In genomic region chr5:178242416-178242815, GRCh38 we compare ENCODE assay signal across 21 cellular contexts. TPM values are rescaled to one million over a fixed set of nuclear protein-coding genes. Genes with fewer than 3 reads are reported as not detected.
DNase-seq lines count a peak whose midpoint lies in the region; ATAC-seq and TF ChIP-seq lines count a peak whose summit lies in the region.
"Had no signal": no experiment of that assay in that cellular context is flagged by ENCODE, and none has a peak within 500 bp of the region (broad histone marks: within the 10 kb centered on the region; RNA-seq: fewer than 3 reads in every experiment).

No MANE protein-coding gene starts in this region.

- H3K36me3 ChIP-seq in Karpas-422 (ENCODE audit: insufficient read depth, low read length), result no peaks in the 10 kb centered on the region
- H3K36me3 ChIP-seq in heart right ventricle, result no peaks in the 10 kb centered on the region
- H3K36me3 ChIP-seq in neural progenitor cell, result no peaks in the 10 kb centered on the region
- H3K36me3 ChIP-seq: HAP-1 had no signal

- H3K4me2 ChIP-seq in Karpas-422 (ENCODE audit: low read depth, low read length, poor library complexity, severe bottlenecking) (no peak overlapping the region), neural progenitor cell (no peak overlapping the region)

- peak in 6 of 8 donors; percentile 36 to 69 (median 50) for ATAC-seq in heart right ventricle
- no peak for ATAC-seq in GM21447 (IDR thresholded peaks at IDR 0.05; ENCODE audit: unreplicated experiment)

- H4K20me1 ChIP-seq in Karpas-422 (ENCODE audit: insufficient read depth, low read depth, low read length) (no peaks in the 10 kb centered on the region), neural progenitor cell (ENCODE audit: low read depth) (no peaks in the 10 kb centered on the region)

- intact Hi-C loops in heart right ventricle (cut with DNase I), result no loop called here

- no peak overlapping the region for H3K27ac ChIP-seq in Karpas-422 (ENCODE audit: low read length)
- H3K27ac ChIP-seq in heart right ventricle, result peak overlapping the region in 1 of 10 donors; percentile 89
- no peak overlapping the region for H3K27ac ChIP-seq in neural progenitor cell

- DNase-seq in T-helper 1 cell (no peak), Karpas-422 (peak; percentile 38), heart right ventricle (no peak), neural progenitor cell (ENCODE audit: low spot score) (no peak), ACHN (no peak), midbrain (lab: John Stamatoyannopoulos, UW) (no peak)
- DNase-seq: 8988T; activated effector memory CD4-positive, alpha-beta T cell treated with Interleukin-2 at 50 U/mL for 16 hours; foreskin fibroblast; mesenchymal stem cell; nephron progenitor cell; small intestine had no signal

- no peaks in the 10 kb centered on the region for H3K27me3 Mint-ChIP-seq in T-helper 1 cell treated with Interleukin-12 subunit alpha and Interleukin-12 subunit beta and Interleukin-4 antibody, amounts not matched to agents 30 μg/mL and 1 μg/mL, for 36 hours (ENCODE audit: low read depth)
- H3K27me3 Mint-ChIP-seq in neural progenitor cell (ENCODE audit: insufficient read depth, low read depth), result peaks cover 4% of the 10 kb centered on the region

- H3K4me3 Mint-ChIP-seq in T-helper 1 cell treated with Interleukin-12 subunit alpha and Interleukin-12 subunit beta and Interleukin-4 antibody, amounts not matched to agents 30 μg/mL and 1 μg/mL, for 36 hours, result peak overlapping the region; percentile 42
- no peak overlapping the region for H3K4me3 Mint-ChIP-seq in neural progenitor cell
- H3K4me3 Mint-ChIP-seq: nephron progenitor cell had no signal

- no peaks in the 10 kb centered on the region for H3K79me2 ChIP-seq in Karpas-422 (ENCODE audit: low read length)
- no peaks in the 10 kb centered on the region for H3K79me2 ChIP-seq in neural progenitor cell (ENCODE audit: low read depth)

- H3K27ac Mint-ChIP-seq in T-helper 1 cell treated with Interleukin-12 subunit alpha and Interleukin-12 subunit beta and Interleukin-4 antibody, amounts not matched to agents 30 μg/mL and 1 μg/mL, for 36 hours, result peak overlapping the region; percentile 42
- peak overlapping the region; percentile 53 for H3K27ac Mint-ChIP-seq in neural progenitor cell
- H3K27ac Mint-ChIP-seq: nephron progenitor cell had no signal

- no peaks in the 10 kb centered on the region for H3K27me3 ChIP-seq in Karpas-422 (ENCODE audit: low read length)
- no peaks in the 10 kb centered on the region for H3K27me3 ChIP-seq in heart right ventricle
- H3K27me3 ChIP-seq in neural progenitor cell, result no peaks in the 10 kb centered on the region

- H3K36me3 Mint-ChIP-seq in T-helper 1 cell treated with Interleukin-12 subunit alpha and Interleukin-12 subunit beta and Interleukin-4 antibody, amounts not matched to agents 30 μg/mL and 1 μg/mL, for 36 hours (ENCODE audit: low read depth), result no peaks in the 10 kb centered on the region
- H3K36me3 Mint-ChIP-seq in neural progenitor cell, result no peaks in the 10 kb centered on the region

- H3K9me2 ChIP-seq in Karpas-422 (replicated peaks; ENCODE audit: insufficient read depth, low read length), result no peaks in the 10 kb centered on the region

- in situ Hi-C loops in ACHN (cut with HindIII; ENCODE audit: low pct_ligation_motif_present, low pct_unique_long_range_greater_than_20kb, low sequenced_read_pairs), result no loop called here

- H3K4me1 ChIP-seq in Karpas-422 (ENCODE audit: low read length) (peaks cover 68% of the 10 kb centered on the region), heart right ventricle (peaks cover 10 to 49% (median 28%) of the 10 kb centered on the region in 9 donors), neural progenitor cell (no peaks in the 10 kb centered on the region)
- H3K4me1 ChIP-seq: HAP-1 had no signal

- no peak overlapping the region for H3K4me3 ChIP-seq in Karpas-422 (ENCODE audit: low read length)
- H3K4me3 ChIP-seq in heart right ventricle, result no peak overlapping the region
- no peak overlapping the region for H3K4me3 ChIP-seq in neural progenitor cell
- H3K4me3 ChIP-seq: HAP-1 had no signal

- WGBS in heart right ventricle, 2 donors, result 53 to 61% methylated on average over 10 of the region's 10 CpGs

- H3F3A ChIP-seq in neural progenitor cell (ENCODE audit: low read depth), result no peaks in the 10 kb centered on the region

- H2AFZ ChIP-seq in Karpas-422 (ENCODE audit: low read length) (no peak overlapping the region), neural progenitor cell (replicated peaks) (no peak overlapping the region)

- TF ChIP-seq CTCF in heart right ventricle (IDR thresholded peaks at IDR 0.05), result no peak
- no peak for TF ChIP-seq CTCF in neural progenitor cell (IDR thresholded peaks at IDR 0.05)

- H3K9ac ChIP-seq in Karpas-422 (ENCODE audit: low read length) (no peak overlapping the region), neural progenitor cell (no peak overlapping the region)

- no peaks in the 10 kb centered on the region for H3K9me3 Mint-ChIP-seq in T-helper 1 cell treated with Interleukin-12 subunit alpha and Interleukin-12 subunit beta and Interleukin-4 antibody, amounts not matched to agents 30 μg/mL and 1 μg/mL, for 36 hours
- no peaks in the 10 kb centered on the region for H3K9me3 Mint-ChIP-seq in neural progenitor cell
- H3K9me3 Mint-ChIP-seq: nephron progenitor cell had no signal

- no peaks in the 10 kb centered on the region for H3K9me3 ChIP-seq in Karpas-422 (ENCODE audit: low read length)
- H3K9me3 ChIP-seq in heart right ventricle, result no peaks in the 10 kb centered on the region
- no peaks in the 10 kb centered on the region for H3K9me3 ChIP-seq in neural progenitor cell (ENCODE audit: low read depth)
- H3K9me3 ChIP-seq: HAP-1 had no signal

- peaks cover 30% of the 10 kb centered on the region for H3K4me1 Mint-ChIP-seq in T-helper 1 cell treated with Interleukin-12 subunit alpha and Interleukin-12 subunit beta and Interleukin-4 antibody, amounts not matched to agents 30 μg/mL and 1 μg/mL, for 36 hours (ENCODE audit: low read depth)
- peaks cover 7% of the 10 kb centered on the region for H3K4me1 Mint-ChIP-seq in neural progenitor cell

RNA-seq across cellular contexts. Expression of gene PHYKPL, which starts 9.8 kb away (rescaled TPM):
- total RNA-seq in Karpas-422 (2014; rRNA removed; shearing (Covaris generic); ENCODE audit: low replicate concordance), result 116 and 118 TPM in 2 replicates
- 10 to 100 TPM; 30.5 to 50.6 (median 37.3) TPM for total RNA-seq in heart right ventricle
- 10 to 100 TPM; 24.8 to 59.8 TPM for polyA plus RNA-seq in heart right ventricle
- total RNA-seq in neural progenitor cell (ENCODE audit: low replicate concordance), result 20.5 and 25.9 TPM in 2 replicates

RNA-seq across cellular contexts. Expression of gene HNRNPAB, which starts 38.1 kb away (rescaled TPM):
- total RNA-seq in Karpas-422 (2014; rRNA removed; shearing (Covaris generic); ENCODE audit: low replicate concordance), result 75.7 and 136 TPM in 2 replicates
- total RNA-seq in heart right ventricle (100 to 1,000 TPM in 2 of 10 donors, 10 to 100 TPM in 8; 70.8 to 132 (median 81.4) TPM), neural progenitor cell (ENCODE audit: low replicate concordance) (186 and 195 TPM in 2 replicates)
- polyA plus RNA-seq in heart right ventricle, result 100 to 1,000 TPM in 1 of 2 donors, 10 to 100 TPM in 1; 84.6 to 140 TPM

RNA-seq across cellular contexts. Expression of gene GMCL2, which starts 55.2 kb away (rescaled TPM):
- total RNA-seq in Karpas-422 (2014; rRNA removed; shearing (Covaris generic); ENCODE audit: low replicate concordance), result not detected in 2 replicates
- total RNA-seq in heart right ventricle, result not detected
- polyA plus RNA-seq in heart right ventricle, result not detected
- not detected in 2 replicates for total RNA-seq in neural progenitor cell (ENCODE audit: low replicate concordance)
- total RNA-seq: epithelial cell of proximal tubule, NCI-H460, pulmonary artery endothelial cell, ureter had no signal
- polyA plus RNA-seq: BJ, keratinocyte, small intestine had no signal
